16 cellular contexts compared by ENCODE assay signal in genomic region chr12:51406859-51407258, GRCh38. TPM values are rescaled to one million over a fixed set of nuclear protein-coding genes. Genes with fewer than 3 reads are reported as not detected.
DNase-seq lines count a peak whose midpoint lies in the region; ATAC-seq and TF ChIP-seq lines count a peak whose summit lies in the region.
"Had no signal": no experiment of that assay in that cellular context is flagged by ENCODE, and none has a peak within 500 bp of the region (broad histone marks: within the 10 kb centered on the region; RNA-seq: fewer than 3 reads in every experiment).

No MANE protein-coding gene starts in this region.

- H3K27ac ChIP-seq in duodenal mucosa (ENCODE audit: low read depth, low read length) (no peak overlapping the region), osteoblast (ENCODE audit: low read depth, low read length) (no peak overlapping the region)
- H3K27ac ChIP-seq: 22Rv1 had no signal

- H3K9me3 ChIP-seq in duodenal mucosa (ENCODE audit: control insufficient read depth in 1 of 2, low read length in 2 of 2) (no peaks in the 10 kb centered on the region), osteoblast (ENCODE audit: low read depth, low read length) (no peaks in the 10 kb centered on the region)

- no peak for DNase-seq in activated CD4-positive, alpha-beta T cell treated with anti-CD3 and anti-CD28 coated beads, Interleukin-2, amount 10 ng/mL, durations not matched to agents 7 days and 5 days
- no peak for DNase-seq in activated CD4-positive, alpha-beta T cell treated with anti-CD3 and anti-CD28 coated beads, Interleukin-2, amount 50 U/mL, for 48 hours
- peak; percentile 4 for DNase-seq in osteoblast (ENCODE audit: insufficient read length, low spot score, missing footprints)
- DNase-seq in stimulated activated CD4-positive, alpha-beta T cell treated with anti-CD3 and anti-CD28 coated beads, Interleukin-4, amount 100 ng/mL, for 24 hours, result no peak
- DNase-seq in erythroblast (lab: John Stamatoyannopoulos, UW), result no peak
- DNase-seq: CD8-positive, alpha-beta T cell; COR-L47; DMS53; GF-D8; HCEC 1CT; IMR-90 had no signal

- H3K36me3 ChIP-seq in duodenal mucosa (ENCODE audit: control insufficient read depth in 1 of 2, insufficient read depth in 2 of 2, low read length in 2 of 2) (no peaks in the 10 kb centered on the region), osteoblast (ENCODE audit: insufficient read depth, low read length) (no peaks in the 10 kb centered on the region)

- no peak overlapping the region for H3K4me3 Mint-ChIP-seq in activated CD4-positive, alpha-beta T cell treated with anti-CD3 and anti-CD28 coated beads, Interleukin-2, amount 10 ng/mL, durations not matched to agents 7 days and 5 days
- H3K4me3 Mint-ChIP-seq: CD14-positive monocyte; CD8-positive, alpha-beta T cell had no signal

- peak overlapping the region; percentile 22 for H3K27ac Mint-ChIP-seq in activated CD4-positive, alpha-beta T cell treated with anti-CD3 and anti-CD28 coated beads, Interleukin-2, amount 10 ng/mL, durations not matched to agents 7 days and 5 days
- H3K27ac Mint-ChIP-seq: CD8-positive, alpha-beta T cell had no signal

- POLR2A ChIA-PET in activated CD4-positive, alpha-beta T cell treated with anti-CD3 and anti-CD28 coated beads, Interleukin-2, amount 10 ng/mL, durations not matched to agents 7 days and 5 days (lab: Charles Lee), result no interaction called here

- CTCF ChIA-PET in activated CD4-positive, alpha-beta T cell treated with anti-CD3 and anti-CD28 coated beads, Interleukin-2, amount 10 ng/mL, durations not matched to agents 7 days and 5 days (lab: Charles Lee), result interaction anchor here (1.0 to 1.2 kb wide), 2 partner anchors 9 to 12 kb away, joined by 3 read pairs; no protein-coding TSS in a partner anchor

- no peak overlapping the region for H3K4me2 ChIP-seq in osteoblast (ENCODE audit: insufficient read depth, low read length)

- TF ChIP-seq CTCF in osteoblast (IDR thresholded peaks at IDR 0.05; ENCODE audit: extremely low read depth, low read depth, low read length), result no peak

- no peaks in the 10 kb centered on the region for H3K27me3 ChIP-seq in duodenal mucosa (ENCODE audit: control insufficient read depth in 1 of 2, insufficient read depth in 2 of 2, low read length in 2 of 2)
- no peaks in the 10 kb centered on the region for H3K27me3 ChIP-seq in osteoblast (ENCODE audit: insufficient read depth, low read length)

- H3K9me3 Mint-ChIP-seq in activated CD4-positive, alpha-beta T cell treated with anti-CD3 and anti-CD28 coated beads, Interleukin-2, amount 10 ng/mL, durations not matched to agents 7 days and 5 days, result no peaks in the 10 kb centered on the region
- H3K9me3 Mint-ChIP-seq: CD14-positive monocyte; CD8-positive, alpha-beta T cell had no signal

- no peak overlapping the region for H3K4me3 ChIP-seq in duodenal mucosa (ENCODE audit: low read depth in 1 of 2, low read length in 2 of 2)
- H3K4me3 ChIP-seq in osteoblast (ENCODE audit: insufficient read depth, low read length), result no peak overlapping the region

- H3K27me3 Mint-ChIP-seq in activated CD4-positive, alpha-beta T cell treated with anti-CD3 and anti-CD28 coated beads, Interleukin-2, amount 10 ng/mL, durations not matched to agents 7 days and 5 days, result no peaks in the 10 kb centered on the region

- no peak for ATAC-seq in HG02623 (IDR thresholded peaks at IDR 0.05; ENCODE audit: unreplicated experiment)
- ATAC-seq: CD8-positive, alpha-beta T cell had no signal

- H3K79me2 ChIP-seq in osteoblast (ENCODE audit: insufficient read depth, low read length), result no peaks in the 10 kb centered on the region

- H3K4me1 Mint-ChIP-seq in activated CD4-positive, alpha-beta T cell treated with anti-CD3 and anti-CD28 coated beads, Interleukin-2, amount 10 ng/mL, durations not matched to agents 7 days and 5 days, result peaks cover 6% of the 10 kb centered on the region

- peak overlapping the region; percentile 23 to 29 for H3K9ac ChIP-seq in duodenal mucosa (ENCODE audit: low read depth in 1 of 2, low read length in 2 of 2)

- H4K20me1 ChIP-seq in osteoblast (ENCODE audit: insufficient read depth, low read length), result no peaks in the 10 kb centered on the region

- peaks cover 52 to 55% of the 10 kb centered on the region in 2 donors for H3K4me1 ChIP-seq in duodenal mucosa (ENCODE audit: control insufficient read depth in 1 of 2, insufficient read depth in 2 of 2, low read length in 2 of 2)
- peaks cover 7% of the 10 kb centered on the region for H3K4me1 ChIP-seq in osteoblast (ENCODE audit: insufficient read depth, low read length)

- H3K36me3 Mint-ChIP-seq in activated CD4-positive, alpha-beta T cell treated with anti-CD3 and anti-CD28 coated beads, Interleukin-2, amount 10 ng/mL, durations not matched to agents 7 days and 5 days (ENCODE audit: low read depth), result no peaks in the 10 kb centered on the region
- H3K36me3 Mint-ChIP-seq: CD8-positive, alpha-beta T cell had no signal

- no peak overlapping the region for H2AFZ ChIP-seq in osteoblast (ENCODE audit: low read length)

- TF ChIP-seq POLR2A in erythroblast (IDR thresholded peaks at IDR 0.05; ENCODE audit: low read length), result no peak

RNA-seq across cellular contexts. Expression of gene GALNT6, which starts 15.7 kb away (rescaled TPM):
- 10 to 100 TPM; 17.5 to 18.9 TPM for total RNA-seq in activated CD4-positive, alpha-beta T cell treated with anti-CD3 and anti-CD28 coated beads, Interleukin-2, amount 10 ng/mL, durations not matched to agents 7 days and 5 days
- 7.1 and 9.8 TPM in 2 replicates for total RNA-seq in osteoblast

RNA-seq across cellular contexts. Expression of gene SLC4A8, which starts 17.8 kb away (rescaled TPM):
- total RNA-seq in activated CD4-positive, alpha-beta T cell treated with anti-CD3 and anti-CD28 coated beads, Interleukin-2, amount 10 ng/mL, durations not matched to agents 7 days and 5 days, result 1 to 10 TPM; 2.9 to 4.4 TPM
- 1.2 and 2.9 TPM in 2 replicates for total RNA-seq in osteoblast
- total RNA-seq: HT-29 had no signal
